ENCODE assay signal across 16 cellular contexts in genomic region chr16:83903739-83904138, GRCh38. TPM values are rescaled to one million over a fixed set of nuclear protein-coding genes. Genes with fewer than 3 reads are reported as not detected.
DNase-seq lines count a peak whose midpoint lies in the region; ATAC-seq and TF ChIP-seq lines count a peak whose summit lies in the region.
"Had no signal": no experiment of that assay in that cellular context is flagged by ENCODE, and none has a peak within 500 bp of the region (broad histone marks: within the 10 kb centered on the region; RNA-seq: fewer than 3 reads in every experiment).

No MANE protein-coding gene starts in this region.

- peak overlapping the region; percentile 66 for H3K27ac Mint-ChIP-seq in glutamatergic neuron (ENCODE audit: unreplicated experiment)
- H3K27ac Mint-ChIP-seq: activated T-helper 17 cell treated with anti-CD3 and anti-CD28 coated beads, Interleukin-2, amount 50 U/mL, for 72 hours; naive thymus-derived CD8-positive, alpha-beta T cell had no signal

- no peaks in the 10 kb centered on the region for H3K36me3 Mint-ChIP-seq in glutamatergic neuron (ENCODE audit: unreplicated experiment)

- no peaks in the 10 kb centered on the region for H3F3A ChIP-seq in neural cell (ENCODE audit: insufficient read depth, low read length, poor library complexity, severe bottlenecking)
- no peaks in the 10 kb centered on the region for H3F3A ChIP-seq in PC-3 (ENCODE audit: low read length, unreplicated experiment)

- no peaks in the 10 kb centered on the region for H4K20me1 ChIP-seq in neural cell (ENCODE audit: insufficient read depth)
- H4K20me1 ChIP-seq in PC-3 (ENCODE audit: low read length), result no peaks in the 10 kb centered on the region

- H3K4me2 ChIP-seq in neural cell (ENCODE audit: low read length) (no peak overlapping the region), PC-3 (ENCODE audit: low read length) (no peak overlapping the region)
- H3K4me2 ChIP-seq: PC-9 had no signal

- peaks cover 7% of the 10 kb centered on the region for H3K4me1 ChIP-seq in PC-3 (ENCODE audit: insufficient read depth, low read length)

- H3K27me3 ChIP-seq in neural cell (ENCODE audit: insufficient read depth, low read depth, low read length) (no peaks in the 10 kb centered on the region), PC-3 (ENCODE audit: low read length) (no peaks in the 10 kb centered on the region)

- H3K4me3 ChIP-seq in neural cell (ENCODE audit: low read length) (no peak overlapping the region), PC-3 (ENCODE audit: low read length) (no peak overlapping the region)
- H3K4me3 ChIP-seq: PC-9 had no signal

- H3K9me2 ChIP-seq in neural cell (ENCODE audit: insufficient read depth, low read length), result no peaks in the 10 kb centered on the region
- no peaks in the 10 kb centered on the region for H3K9me2 ChIP-seq in PC-3 (replicated peaks; ENCODE audit: low read length)

- BruUV-seq in PC-3 (replicated peaks; lab: Mats Ljungman, UMichigan), result no TSS peak

- H3K79me2 ChIP-seq in neural cell (replicated peaks; ENCODE audit: insufficient read depth, low read length) (peaks cover 15% of the 10 kb centered on the region), PC-3 (ENCODE audit: low read length) (no peaks in the 10 kb centered on the region)

- H3K36me3 ChIP-seq in neural cell (ENCODE audit: insufficient read depth, low read length) (no peaks in the 10 kb centered on the region), PC-3 (ENCODE audit: low read depth, low read length) (no peaks in the 10 kb centered on the region)

- intact Hi-C loops in PC-3 (cut with micrococcal nuclease), result no loop called here

- peak overlapping the region; percentile 52 for H3K4me3 Mint-ChIP-seq in glutamatergic neuron (ENCODE audit: unreplicated experiment)
- H3K4me3 Mint-ChIP-seq: activated T-helper 17 cell treated with anti-CD3 and anti-CD28 coated beads, Interleukin-2, amount 50 U/mL, for 72 hours had no signal

- H2AFZ ChIP-seq in neural cell (ENCODE audit: low read depth, low read length) (no peak overlapping the region), PC-3 (ENCODE audit: low read length) (no peak overlapping the region)
- H2AFZ ChIP-seq: PC-9 had no signal

- H3K27me3 Mint-ChIP-seq in glutamatergic neuron (ENCODE audit: unreplicated experiment), result peaks cover 5% of the 10 kb centered on the region
- H3K27me3 Mint-ChIP-seq: activated T-helper 17 cell treated with anti-CD3 and anti-CD28 coated beads, Interleukin-2, amount 50 U/mL, for 72 hours; naive thymus-derived CD8-positive, alpha-beta T cell had no signal

- DNase-seq in AG08396 (ENCODE audit: low spot score), result peak; percentile 79
- DNase-seq in NCI-H2171 (lab: John Stamatoyannopoulos, UW), result peak; percentile 69
- peak; percentile 48 for DNase-seq in glutamatergic neuron
- no peak for DNase-seq in stimulated activated CD8-positive, alpha-beta memory T cell treated with anti-CD3 and anti-CD28 coated beads, Interleukin-4, amount 100 ng/mL, for 48 hours
- DNase-seq in PC-3, result no peak
- DNase-seq: activated CD4-positive, alpha-beta T cell treated with anti-CD3 and anti-CD28 coated beads, Interleukin-2, amount 50 U/mL, for 4 hours; immature natural killer cell; naive thymus-derived CD8-positive, alpha-beta T cell; NCI-H2029 treated with DMSO at 0.1 percent for 48 hours; PC-9; stimulated activated CD4-positive, alpha-beta T cell treated with anti-CD3 and anti-CD28 coated beads, Interleukin-15, amount 100 ng/mL, for 24 hours; T-helper 2 cell had no signal

- TF ChIP-seq RAD21 in neural cell (conservative IDR thresholded peaks at IDR 0.05), result no peak

- no peak for ATAC-seq in HG03159 (IDR thresholded peaks at IDR 0.05; ENCODE audit: unreplicated experiment)
- ATAC-seq in PC-3, result no peak
- ATAC-seq in HG02870 (IDR thresholded peaks at IDR 0.05; ENCODE audit: unreplicated experiment), result no peak
- ATAC-seq: activated T-helper 17 cell treated with anti-CD3 and anti-CD28 coated beads, Interleukin-2, amount 50 U/mL, for 72 hours; naive thymus-derived CD8-positive, alpha-beta T cell had no signal

- POLR2A ChIA-PET in PC-3 (lab: Charles Lee; ENCODE audit: unreplicated experiment), result no interaction called here

- no peak for TF ChIP-seq EP300 in neural cell (conservative IDR thresholded peaks at IDR 0.05; ENCODE audit: poor library complexity, severe bottlenecking)

- no peak overlapping the region for H3K9ac ChIP-seq in neural cell (ENCODE audit: low read length)
- no peak overlapping the region for H3K9ac ChIP-seq in PC-3 (ENCODE audit: low read length)

- H3K9me3 ChIP-seq in neural cell (ENCODE audit: low read length) (no peaks in the 10 kb centered on the region), PC-3 (ENCODE audit: low read length) (no peaks in the 10 kb centered on the region)

- peaks cover 6% of the 10 kb centered on the region for H3K9me3 Mint-ChIP-seq in glutamatergic neuron (ENCODE audit: unreplicated experiment)
- H3K9me3 Mint-ChIP-seq: activated T-helper 17 cell treated with anti-CD3 and anti-CD28 coated beads, Interleukin-2, amount 50 U/mL, for 72 hours; immature natural killer cell; naive thymus-derived CD8-positive, alpha-beta T cell had no signal

- CTCF ChIA-PET in PC-3 (lab: Charles Lee), result no interaction called here

- TF ChIP-seq CTCF in glutamatergic neuron (IDR thresholded peaks at IDR 0.05; ENCODE audit: partially characterized antibody, unreplicated experiment), result no peak
- no peak for TF ChIP-seq CTCF in neural cell (IDR thresholded peaks at IDR 0.05; ENCODE audit: poor library complexity, severe bottlenecking)
- TF ChIP-seq CTCF in PC-3 (conservative IDR thresholded peaks at IDR 0.05; ENCODE audit: low read depth, low read length), result no peak

- H3K4me1 Mint-ChIP-seq in glutamatergic neuron (ENCODE audit: low read depth, unreplicated experiment), result peaks cover 24% of the 10 kb centered on the region

- H3K27ac ChIP-seq in neural cell (ENCODE audit: low read length) (peak overlapping the region; percentile 24), PC-3 (ENCODE audit: low read length) (no peak overlapping the region)
- H3K27ac ChIP-seq: PC-9 had no signal

TF ChIP-seq in neural cell, 6 proteins besides CTCF, POLR2A, EP300 and RAD21:
- TF ChIP-seq POLR2AphosphoS5 (IDR thresholded peaks at IDR 0.05) (no peak), SMC3 (conservative IDR thresholded peaks at IDR 0.05; ENCODE audit: poor library complexity) (no peak), MXI1 (conservative IDR thresholded peaks at IDR 0.05; ENCODE audit: poor library complexity, severe bottlenecking) (no peak), EZH2 (IDR thresholded peaks at IDR 0.05; ENCODE audit: borderline replicate concordance, insufficient read depth, low read length, poor library complexity, severe bottlenecking) (no peak), TAF1 (IDR thresholded peaks at IDR 0.05; ENCODE audit: low read depth) (no peak)
- TF ChIP-seq, protein P1, sequence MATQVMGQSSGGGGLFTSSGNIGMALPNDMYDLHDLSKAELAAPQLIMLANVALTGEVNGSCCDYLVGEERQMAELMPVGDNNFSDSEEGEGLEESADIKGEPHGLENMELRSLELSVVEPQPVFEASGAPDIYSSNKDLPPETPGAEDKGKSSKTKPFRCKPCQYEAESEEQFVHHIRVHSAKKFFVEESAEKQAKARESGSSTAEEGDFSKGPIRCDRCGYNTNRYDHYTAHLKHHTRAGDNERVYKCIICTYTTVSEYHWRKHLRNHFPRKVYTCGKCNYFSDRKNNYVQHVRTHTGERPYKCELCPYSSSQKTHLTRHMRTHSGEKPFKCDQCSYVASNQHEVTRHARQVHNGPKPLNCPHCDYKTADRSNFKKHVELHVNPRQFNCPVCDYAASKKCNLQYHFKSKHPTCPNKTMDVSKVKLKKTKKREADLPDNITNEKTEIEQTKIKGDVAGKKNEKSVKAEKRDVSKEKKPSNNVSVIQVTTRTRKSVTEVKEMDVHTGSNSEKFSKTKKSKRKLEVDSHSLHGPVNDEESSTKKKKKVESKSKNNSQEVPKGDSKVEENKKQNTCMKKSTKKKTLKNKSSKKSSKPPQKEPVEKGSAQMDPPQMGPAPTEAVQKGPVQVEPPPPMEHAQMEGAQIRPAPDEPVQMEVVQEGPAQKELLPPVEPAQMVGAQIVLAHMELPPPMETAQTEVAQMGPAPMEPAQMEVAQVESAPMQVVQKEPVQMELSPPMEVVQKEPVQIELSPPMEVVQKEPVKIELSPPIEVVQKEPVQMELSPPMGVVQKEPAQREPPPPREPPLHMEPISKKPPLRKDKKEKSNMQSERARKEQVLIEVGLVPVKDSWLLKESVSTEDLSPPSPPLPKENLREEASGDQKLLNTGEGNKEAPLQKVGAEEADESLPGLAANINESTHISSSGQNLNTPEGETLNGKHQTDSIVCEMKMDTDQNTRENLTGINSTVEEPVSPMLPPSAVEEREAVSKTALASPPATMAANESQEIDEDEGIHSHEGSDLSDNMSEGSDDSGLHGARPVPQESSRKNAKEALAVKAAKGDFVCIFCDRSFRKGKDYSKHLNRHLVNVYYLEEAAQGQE (IDR thresholded peaks at IDR 0.05; ENCODE audit: borderline replicate concordance), result no peak

RNA-seq across cellular contexts. Expression of gene MLYCD, which starts 4.8 kb away (rescaled TPM):
- total RNA-seq in glutamatergic neuron (ENCODE audit: unreplicated experiment) (9.5 TPM), PC-3 (2014; rRNA removed) (0.95 and 1.2 TPM in 2 replicates)
- 2.4 and 3.3 TPM in 2 replicates for polyA plus RNA-seq in neural cell
- 11.0 and 11.2 TPM in 2 replicates for polyA minus RNA-seq in neural cell

RNA-seq across cellular contexts. Expression of gene OSGIN1, which starts 49.3 kb away (rescaled TPM):
- total RNA-seq in glutamatergic neuron (ENCODE audit: unreplicated experiment), result not detected
- polyA plus RNA-seq in neural cell, result 2.1 TPM in 1 of 2 replicates, not detected in the other
- 0.73 and 2.1 TPM in 2 replicates for polyA minus RNA-seq in neural cell
- 6.6 and 9.8 TPM in 2 replicates for total RNA-seq in PC-3 (2014; rRNA removed)

Comparison
In these comparisons a context has a peak if more than half of its experiments do, and no peak if none do; other contexts are left out.
1. DNase-seq: peak in AG08396 (single experiment), NCI-H2171 (single experiment) and glutamatergic neuron (single experiment); none in stimulated activated CD8-positive, alpha-beta memory T cell treated with anti-CD3 and anti-CD28 coated beads, Interleukin-4, amount 100 ng/mL, for 48 hours (single experiment) and PC-3 (single experiment).